Comparison of ENCODE assay signal across 3 cellular contexts in genomic region chr7:34507191-34507590, GRCh38.
TF ChIP-seq lines count a peak whose summit lies in the region.

No MANE protein-coding gene starts in this region.

TF ChIP-seq in HepG2, 621 proteins besides CTCF, POLR2A, EP300 and RAD21:
- TF ChIP-seq NFIB (CRISPR knock-in tag; IDR thresholded peaks at IDR 0.05; ENCODE audit: borderline replicate concordance) (no peak), MAFK (conservative IDR thresholded peaks at IDR 0.05 in 1 of 2, IDR thresholded peaks at IDR 0.05 in 1 of 2; ENCODE audit: low read length in 2 of 2) (peak; percentile 78 to 91), MAFF (IDR thresholded peaks at IDR 0.05; ENCODE audit: low read depth, low read length) (peak; percentile 80)

TF ChIP-seq in A549, 52 proteins besides CTCF, POLR2A, EP300 and RAD21 (continued from another document):
- no peak for TF ChIP-seq PHF8 (IDR thresholded peaks at IDR 0.05; ENCODE audit: borderline replicate concordance, low read depth)
TF ChIP-seq in A549: peak in this region for 1.

TF ChIP-seq in IMR-90, 13 proteins besides CTCF, POLR2A, EP300 and RAD21:
- TF ChIP-seq BHLHE40 (IDR thresholded peaks at IDR 0.05; ENCODE audit: low read depth, low read length) (no peak), MAFK (IDR thresholded peaks at IDR 0.05; ENCODE audit: low read depth, low read length) (peak; percentile 60)
